ENCODE assay signal across 22 cellular contexts in the genomic region with DNA sequence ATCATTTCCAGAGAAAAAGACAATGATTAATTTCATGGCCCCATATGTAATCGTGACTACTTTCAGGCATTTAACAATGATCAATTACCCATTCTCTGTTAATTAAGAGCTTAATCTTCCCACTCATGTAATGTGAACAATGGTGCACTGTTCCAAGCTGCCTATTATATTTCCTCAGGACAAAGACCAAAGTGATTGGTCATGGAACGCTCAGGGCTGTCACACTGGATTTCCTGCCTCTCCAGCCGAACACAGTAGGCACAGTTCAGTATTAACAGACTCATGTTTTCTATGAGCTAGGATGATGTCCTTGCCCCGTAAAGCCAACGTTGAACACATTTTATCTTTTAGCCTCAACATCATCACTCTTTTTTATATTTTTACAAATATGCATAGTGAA.
"Had no signal": no experiment of that assay in that cellular context is flagged by ENCODE, and none has a peak within 500 bp of the region (broad histone marks: within the 10 kb centered on the region; RNA-seq: fewer than 3 reads in every experiment).

No MANE protein-coding gene starts in this region.

- H3K27ac ChIP-seq: brain microvascular endothelial cell, colonic mucosa, gastrocnemius medialis, heart right ventricle, neutrophil, parathyroid adenoma, tibial artery had no signal

- H3K27me3 ChIP-seq: brain microvascular endothelial cell, colonic mucosa, gastrocnemius medialis, heart right ventricle, neutrophil, tibial artery had no signal

- ATAC-seq: activated CD4-positive, CD25-positive, alpha-beta regulatory T cell treated with anti-CD3 and anti-CD28 coated beads, Interleukin-2, amount 50 U/mL, for 24 hours; activated CD8-positive, alpha-beta T cell treated with anti-CD3 and anti-CD28 coated beads, Interleukin-2, amount 10 ng/mL, durations not matched to agents 7 days and 5 days; activated T-cell treated with anti-CD3 and anti-CD28 coated beads, Interleukin-2, amount 50 U/mL, for 4 hours; gastrocnemius medialis; heart right ventricle; left ventricle myocardium superior; naive thymus-derived CD8-positive, alpha-beta T cell; stimulated activated naive CD8-positive, alpha-beta T cell treated with anti-CD3 and anti-CD28 coated beads, Interleukin-15, Interleukin-2, amounts not matched to agents 100 U/mL and 50 U/mL, for 24 hours had no signal

- H3K36me3 ChIP-seq: brain microvascular endothelial cell, colonic mucosa, gastrocnemius medialis, heart right ventricle, neutrophil, tibial artery had no signal

- DNase-seq: activated CD4-positive, alpha-beta T cell treated with anti-CD3 and anti-CD28 coated beads, Interleukin-2, amount 10 ng/mL, durations not matched to agents 7 days and 5 days; activated CD8-positive, alpha-beta T cell treated with anti-CD3 and anti-CD28 coated beads, Interleukin-2, amount 10 ng/mL, durations not matched to agents 7 days and 5 days; activated effector memory CD4-positive, alpha-beta T cell treated with anti-CD3 and anti-CD28 coated beads, Interleukin-2, amount 50 U/mL, for 16 hours; activated naive CD4-positive, alpha-beta T cell treated with anti-CD3 and anti-CD28 coated beads, Interleukin-2, amount 50 U/mL, for 16 hours; activated T-cell treated with anti-CD3 and anti-CD28 coated beads, Interleukin-2, amount 50 U/mL, for 4 hours; aorta; brain microvascular endothelial cell; colonic mucosa; gastrocnemius medialis; heart right ventricle; immature natural killer cell; left ventricle myocardium superior; mesenchymal stem cell; naive thymus-derived CD8-positive, alpha-beta T cell; stimulated activated CD4-positive, alpha-beta T cell treated with anti-CD3 and anti-CD28 coated beads, Interleukin-2, amount 100 ng/mL, for 24 hours; stimulated activated naive CD8-positive, alpha-beta T cell treated with anti-CD3 and anti-CD28 coated beads, Interleukin-15, Interleukin-2, amounts not matched to agents 100 U/mL and 50 U/mL, for 24 hours; substantia nigra; T1000; tibial artery had no signal

- H3K4me1 ChIP-seq: colonic mucosa, gastrocnemius medialis, heart right ventricle, parathyroid adenoma, tibial artery had no signal

- H3K9me3 ChIP-seq: colonic mucosa, gastrocnemius medialis, neutrophil, tibial artery had no signal

- H3K4me3 ChIP-seq: colonic mucosa, gastrocnemius medialis, heart right ventricle, tibial artery had no signal
